In the genomic region with DNA sequence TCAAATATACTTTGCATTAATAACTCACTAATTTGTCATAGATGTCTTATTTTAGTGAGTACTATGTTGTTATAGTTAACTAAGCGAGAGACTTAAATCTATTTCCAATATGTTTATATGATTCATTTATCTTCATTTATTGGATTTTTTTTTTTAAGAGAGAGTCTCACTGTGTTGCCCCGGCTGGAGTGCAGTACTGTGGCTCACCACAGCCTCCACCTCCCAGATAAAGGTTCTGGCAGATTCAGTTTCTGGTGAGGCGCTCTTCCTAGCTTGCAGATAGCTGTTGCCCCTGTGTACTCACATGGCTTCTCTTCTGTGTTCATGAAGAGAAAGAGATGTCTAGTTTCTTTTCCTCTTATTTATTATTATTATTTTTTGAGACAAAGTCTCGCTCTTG, we compare ENCODE assay signal across 31 cellular contexts.
"Had no signal": no experiment of that assay in that cellular context is flagged by ENCODE, and none has a peak within 500 bp of the region (broad histone marks: within the 10 kb centered on the region; RNA-seq: fewer than 3 reads in every experiment).

No MANE protein-coding gene starts in this region.

- H3K36me3 ChIP-seq: adrenal gland, colonic mucosa had no signal

- DNase-seq: activated CD4-positive, alpha-beta memory T cell treated with anti-CD3 and anti-CD28 coated beads for 36 hours; activated CD4-positive, alpha-beta T cell treated with anti-CD3 and anti-CD28 coated beads for 36 hours; activated CD4-positive, alpha-beta T cell treated with anti-CD3 and anti-CD28 coated beads, Interleukin-2, amount 10 ng/mL, durations not matched to agents 24 days and 14 days; activated CD4-positive, CD25-positive, alpha-beta regulatory T cell; activated CD4-positive, CD25-positive, alpha-beta regulatory T cell treated with anti-CD3 and anti-CD28 coated beads, Interleukin-2, amount 50 U/mL, for 72 hours; activated CD8-positive, alpha-beta memory T cell treated with anti-CD3 and anti-CD28 coated beads, Interleukin-2, amount 10 ng/mL, durations not matched to agents 7 days and 5 days; activated CD8-positive, alpha-beta memory T cell treated with anti-CD3 and anti-CD28 coated beads, Interleukin-2, amount 50 U/mL, for 4 hours; activated CD8-positive, alpha-beta T cell treated with anti-CD3 and anti-CD28 coated beads, Interleukin-2, amount 10 ng/mL, durations not matched to agents 7 days and 5 days; activated effector memory CD4-positive, alpha-beta T cell treated with anti-CD3 and anti-CD28 coated beads, Interleukin-2, amount 50 U/mL, for 16 hours; activated naive CD4-positive, alpha-beta T cell treated with anti-CD3 and anti-CD28 coated beads for 36 hours; activated naive CD8-positive, alpha-beta T cell treated with anti-CD3 and anti-CD28 coated beads for 36 hours; activated naive CD8-positive, alpha-beta T cell treated with anti-CD3 and anti-CD28 coated beads, Interleukin-2, amount 50 U/mL, for 24 hours; activated T-cell treated with anti-CD3 and anti-CD28 coated beads, Interleukin-2, amount 50 U/mL, for 1 hour; activated T-cell treated with anti-CD3 and anti-CD28 coated beads, Interleukin-2, amount 50 U/mL, for 48 hours; adrenal gland; amygdala; aorta; body of pancreas; caudate nucleus; colonic mucosa; effector CD8-positive, alpha-beta T cell; endodermal cell; foreskin fibroblast; head of caudate nucleus; T-helper 1 cell; T-helper 2 cell had no signal

- H3K27me3 Mint-ChIP-seq: activated CD4-positive, alpha-beta memory T cell treated with anti-CD3 and anti-CD28 coated beads for 36 hours; activated naive CD8-positive, alpha-beta T cell treated with anti-CD3 and anti-CD28 coated beads for 36 hours; activated naive CD8-positive, alpha-beta T cell treated with anti-CD3 and anti-CD28 coated beads, Interleukin-2, amount 50 U/mL, for 24 hours had no signal

- H3K36me3 Mint-ChIP-seq: activated CD4-positive, alpha-beta memory T cell treated with anti-CD3 and anti-CD28 coated beads for 36 hours; activated CD8-positive, alpha-beta memory T cell treated with anti-CD3 and anti-CD28 coated beads, Interleukin-2, amount 10 ng/mL, durations not matched to agents 7 days and 5 days; activated naive CD4-positive, alpha-beta T cell treated with anti-CD3 and anti-CD28 coated beads, Interleukin-2, amount 50 U/mL, for 24 hours; activated naive CD8-positive, alpha-beta T cell treated with anti-CD3 and anti-CD28 coated beads for 36 hours had no signal

- H3K27me3 ChIP-seq: adrenal gland, body of pancreas, colonic mucosa had no signal

- FAIRE-seq: frontal cortex had no signal

- H3K4me3 ChIP-seq: adrenal gland, body of pancreas, colonic mucosa had no signal

- H3K9me3 ChIP-seq: adrenal gland, body of pancreas, colonic mucosa had no signal

- H3K4me1 Mint-ChIP-seq: activated CD4-positive, alpha-beta T cell treated with anti-CD3 and anti-CD28 coated beads for 36 hours; activated CD4-positive, alpha-beta T cell treated with anti-CD3 and anti-CD28 coated beads, Interleukin-2, amount 10 ng/mL, durations not matched to agents 24 days and 14 days; activated CD8-positive, alpha-beta memory T cell treated with anti-CD3 and anti-CD28 coated beads, Interleukin-2, amount 10 ng/mL, durations not matched to agents 7 days and 5 days; activated naive CD4-positive, alpha-beta T cell treated with anti-CD3 and anti-CD28 coated beads, Interleukin-2, amount 50 U/mL, for 24 hours; activated naive CD8-positive, alpha-beta T cell treated with anti-CD3 and anti-CD28 coated beads for 36 hours; activated naive CD8-positive, alpha-beta T cell treated with anti-CD3 and anti-CD28 coated beads, Interleukin-2, amount 50 U/mL, for 24 hours; endodermal cell had no signal

- ATAC-seq: activated CD4-positive, alpha-beta T cell treated with anti-CD3 and anti-CD28 coated beads for 36 hours; activated CD8-positive, alpha-beta memory T cell treated with anti-CD3 and anti-CD28 coated beads, Interleukin-2, amount 10 ng/mL, durations not matched to agents 7 days and 5 days; activated CD8-positive, alpha-beta T cell treated with anti-CD3 and anti-CD28 coated beads, Interleukin-2, amount 10 ng/mL, durations not matched to agents 7 days and 5 days; activated naive CD8-positive, alpha-beta T cell treated with anti-CD3 and anti-CD28 coated beads, Interleukin-2, amount 50 U/mL, for 24 hours; body of pancreas; esophagus mucosa had no signal

- H3K4me3 Mint-ChIP-seq: activated CD4-positive, alpha-beta memory T cell treated with anti-CD3 and anti-CD28 coated beads for 36 hours; activated CD4-positive, alpha-beta T cell treated with anti-CD3 and anti-CD28 coated beads for 36 hours; activated CD4-positive, alpha-beta T cell treated with anti-CD3 and anti-CD28 coated beads, Interleukin-2, amount 10 ng/mL, durations not matched to agents 24 days and 14 days; activated CD8-positive, alpha-beta memory T cell treated with anti-CD3 and anti-CD28 coated beads, Interleukin-2, amount 10 ng/mL, durations not matched to agents 7 days and 5 days; activated CD8-positive, alpha-beta T cell treated with anti-CD3 and anti-CD28 coated beads, Interleukin-2, amount 10 ng/mL, durations not matched to agents 7 days and 5 days; activated naive CD4-positive, alpha-beta T cell treated with anti-CD3 and anti-CD28 coated beads for 36 hours; activated naive CD4-positive, alpha-beta T cell treated with anti-CD3 and anti-CD28 coated beads, Interleukin-2, amount 50 U/mL, for 24 hours; activated naive CD8-positive, alpha-beta T cell treated with anti-CD3 and anti-CD28 coated beads for 36 hours; activated naive CD8-positive, alpha-beta T cell treated with anti-CD3 and anti-CD28 coated beads, Interleukin-2, amount 50 U/mL, for 24 hours; activated T-helper 1 cell treated with anti-CD3 and anti-CD28 coated beads, Interleukin-12 subunit alpha, Interleukin-12 subunit beta, Interleukin-2, Interleukin-4 antibody, amounts not matched to agents 30 ng/mL and 10 ng/mL and 1 ng/mL, durations not matched to agents 14 hours and 24 hours and 36 hours; endodermal cell had no signal

- H3K4me1 ChIP-seq: adrenal gland, colonic mucosa had no signal

- H3K27ac Mint-ChIP-seq: activated CD4-positive, alpha-beta memory T cell treated with anti-CD3 and anti-CD28 coated beads for 36 hours; activated CD4-positive, alpha-beta T cell treated with anti-CD3 and anti-CD28 coated beads for 36 hours; activated CD4-positive, alpha-beta T cell treated with anti-CD3 and anti-CD28 coated beads, Interleukin-2, amount 10 ng/mL, durations not matched to agents 24 days and 14 days; activated CD8-positive, alpha-beta memory T cell treated with anti-CD3 and anti-CD28 coated beads, Interleukin-2, amount 10 ng/mL, durations not matched to agents 7 days and 5 days; activated CD8-positive, alpha-beta T cell treated with anti-CD3 and anti-CD28 coated beads, Interleukin-2, amount 10 ng/mL, durations not matched to agents 7 days and 5 days; activated naive CD4-positive, alpha-beta T cell treated with anti-CD3 and anti-CD28 coated beads for 36 hours; activated naive CD4-positive, alpha-beta T cell treated with anti-CD3 and anti-CD28 coated beads, Interleukin-2, amount 50 U/mL, for 24 hours; activated naive CD8-positive, alpha-beta T cell treated with anti-CD3 and anti-CD28 coated beads for 36 hours; activated naive CD8-positive, alpha-beta T cell treated with anti-CD3 and anti-CD28 coated beads, Interleukin-2, amount 50 U/mL, for 24 hours; activated T-helper 1 cell treated with anti-CD3 and anti-CD28 coated beads, Interleukin-12 subunit alpha, Interleukin-12 subunit beta, Interleukin-2, Interleukin-4 antibody, amounts not matched to agents 30 ng/mL and 10 ng/mL and 1 ng/mL, durations not matched to agents 14 hours and 24 hours and 36 hours; activated T-helper 2 cell treated with anti-CD3 and anti-CD28 coated beads, Interferon-gamma antibody, Interleukin-2, Interleukin-4, amounts not matched to agents 10 μg/mL and 5 μg/mL and 100 μg/mL, durations not matched to agents 14 hours and 24 hours and 36 hours; endodermal cell had no signal

- H3K27ac ChIP-seq: adrenal gland, body of pancreas, colonic mucosa had no signal
